In the genomic region with DNA sequence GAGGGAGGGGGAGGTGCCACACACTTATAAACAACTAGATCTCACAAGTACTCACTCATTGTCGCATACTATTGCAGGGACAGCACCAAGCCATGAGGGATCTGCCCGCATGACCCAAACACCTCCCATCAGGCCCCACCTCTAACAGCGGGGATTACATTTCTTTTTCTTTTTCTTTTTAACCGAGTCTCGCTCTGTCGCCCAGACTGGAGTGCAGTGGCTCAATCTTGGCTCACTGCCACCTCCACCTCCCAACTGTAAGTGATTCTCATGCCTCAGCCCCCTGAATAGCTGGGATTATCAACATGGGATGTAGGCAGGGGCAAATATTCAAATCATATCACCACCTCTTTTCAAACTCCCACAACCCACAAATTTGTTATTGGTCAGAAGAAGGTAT, we compare ENCODE assay signal across 30 cellular contexts.
A peak's percentile ranks its signal among the peaks of the same experiment; 100 is the strongest.
DNase-seq lines count a peak whose midpoint lies in the region; ATAC-seq, FAIRE-seq and TF ChIP-seq lines count a peak whose summit lies in the region.
"Had no signal": no experiment of that assay in that cellular context is flagged by ENCODE, and none has a peak within 500 bp of the region (broad histone marks: within the 10 kb centered on the region; RNA-seq: fewer than 3 reads in every experiment).

No MANE protein-coding gene starts in this region.

- no peak overlapping the region for H3K27ac Mint-ChIP-seq in activated T-cell treated with anti-CD3 and anti-CD28 coated beads, Interleukin-2, amount 50 U/mL, for 72 hours
- H3K27ac Mint-ChIP-seq in immature natural killer cell = peak overlapping the region in 1 of 6 donors; percentile 49
- H3K27ac Mint-ChIP-seq: activated CD4-positive, alpha-beta T cell treated with anti-CD3 and anti-CD28 coated beads for 36 hours; activated CD8-positive, alpha-beta T cell treated with anti-CD3 and anti-CD28 coated beads for 36 hours; activated naive CD4-positive, alpha-beta T cell treated with anti-CD3 and anti-CD28 coated beads, Interleukin-2, amount 10 ng/mL, durations not matched to agents 7 days and 5 days; activated T-helper 17 cell treated with anti-CD3 and anti-CD28 coated beads, Interleukin-2, amount 50 U/mL, for 72 hours; B cell; CD4-positive, alpha-beta memory T cell had no signal

- DNase-seq in NCI-H524 (lab: John Stamatoyannopoulos, UW) (peak; percentile 35 to 62), NCI-H524 treated with DMSO at 0.1 percent for 48 hours (lab: John Stamatoyannopoulos, UW) (no peak), NCI-H1105 (lab: John Stamatoyannopoulos, UW) (peak; percentile 14), H1 (ENCODE audit: low read depth in 1 of 2, low spot score in 2 of 2) (no peak), retinal pigment epithelial cell (ENCODE audit: low read depth) (peak; percentile 0), GM12891 (ENCODE audit: insufficient read length, low spot score) (no peak), immature natural killer cell (no peak)
- no peak for DNase-seq in activated T-cell treated with anti-CD3 and anti-CD28 coated beads, Interleukin-2, amount 50 U/mL, for 72 hours
- DNase-seq: ACHN; activated CD4-positive, alpha-beta T cell treated with anti-CD3 and anti-CD28 coated beads for 36 hours; activated CD8-positive, alpha-beta T cell treated with anti-CD3 and anti-CD28 coated beads for 36 hours; activated naive CD4-positive, alpha-beta T cell treated with anti-CD3 and anti-CD28 coated beads, Interleukin-2, amount 10 ng/mL, durations not matched to agents 7 days and 5 days; adrenal gland; body of pancreas; CD4-positive, alpha-beta memory T cell; HCEC 1CT; left lung; mesenchymal stem cell; NCI-H187 treated with DMSO at 0.1 percent for 48 hours; NCI-H510A; nucleus accumbens; Peyer's patch; psoas muscle; SHP77; stimulated activated CD4-positive, alpha-beta T cell treated with anti-CD3 and anti-CD28 coated beads, Interleukin-15, amount 100 ng/mL, for 24 hours; stimulated activated CD4-positive, alpha-beta T cell treated with anti-CD3 and anti-CD28 coated beads, Interleukin-4, amount 100 ng/mL, for 4 hours; transverse colon had no signal

- no peak overlapping the region for H3K56ac ChIP-seq in H1 (replicated peaks; ENCODE audit: insufficient read length, low read depth, low read length)

- H3K4me1 ChIP-seq in H1 (replicated peaks in 1 of 4; ENCODE audit: control insufficient read depth in 3 of 4, insufficient read depth in 4 of 4, low read length in 3 of 4) = peaks cover 0 to 4% (median 2%) of the 10 kb centered on the region in 4 experiments; a peak in 3 of 7 replicates
- H3K4me1 ChIP-seq: adrenal gland, body of pancreas, left lung, Peyer's patch, psoas muscle, transverse colon had no signal

- no peak overlapping the region for H3K18ac ChIP-seq in H1 (ENCODE audit: extremely low read depth, low read length)

- no peaks in the 10 kb centered on the region for H3K36me3 ChIP-seq in H1 (ENCODE audit: control insufficient read depth in 2 of 4, insufficient read depth in 4 of 4, low read length in 3 of 4)
- H3K36me3 ChIP-seq: adrenal gland, left lung, Peyer's patch, transverse colon had no signal

- no peak overlapping the region for H2AK5ac ChIP-seq in H1 (ENCODE audit: low read depth, low read length)

- no peak overlapping the region for H4K5ac ChIP-seq in H1 (ENCODE audit: insufficient read length, low read depth, low read length)

- FAIRE-seq in H1 (lab: Jason Lieb, UNC) (no peak), GM12891 (lab: Jason Lieb, UNC) (no peak)

- H2BK15ac ChIP-seq in H1 (ENCODE audit: low read length) = no peak overlapping the region

- H3K9me3 ChIP-seq in H1 (ENCODE audit: insufficient read depth in 2 of 2, low read depth in 1 of 2, low read length in 1 of 2) = no peaks in the 10 kb centered on the region
- H3K9me3 ChIP-seq: adrenal gland, body of pancreas, left lung, Peyer's patch, psoas muscle, transverse colon had no signal

- H3K23me2 ChIP-seq in H1 (ENCODE audit: low read depth, low read length) = no peaks in the 10 kb centered on the region

- 0 out of 2 replicates have a peak overlapping the region, but pooled peaks have one; percentile 34 for H2BK20ac ChIP-seq in H1 (ENCODE audit: low read length)

- POLR2A ChIA-PET in H1 (lab: Charles Lee; ENCODE audit: partially characterized antibody) = interaction anchor here (0.6 kb wide), 1 partner anchor 185 kb away, joined by 3 read pairs; no protein-coding TSS in a partner anchor

- no peak for TF ChIP-seq EP300 in H1 (IDR thresholded peaks at IDR 0.05; ENCODE audit: borderline replicate concordance in 1 of 2, low read depth in 2 of 2, low read length in 2 of 2)

- no peaks in the 10 kb centered on the region for H3K79me1 ChIP-seq in H1 (ENCODE audit: low read depth, low read length)

- H3K4me3 Mint-ChIP-seq in activated T-cell treated with anti-CD3 and anti-CD28 coated beads, Interleukin-2, amount 50 U/mL, for 72 hours = no peak overlapping the region
- H3K4me3 Mint-ChIP-seq in immature natural killer cell = no peak overlapping the region
- H3K4me3 Mint-ChIP-seq: activated CD4-positive, alpha-beta T cell treated with anti-CD3 and anti-CD28 coated beads for 36 hours; activated CD8-positive, alpha-beta T cell treated with anti-CD3 and anti-CD28 coated beads for 36 hours; activated naive CD4-positive, alpha-beta T cell treated with anti-CD3 and anti-CD28 coated beads, Interleukin-2, amount 10 ng/mL, durations not matched to agents 7 days and 5 days; activated T-helper 17 cell treated with anti-CD3 and anti-CD28 coated beads, Interleukin-2, amount 50 U/mL, for 72 hours; B cell; CD4-positive, alpha-beta memory T cell; central memory CD8-positive, alpha-beta T cell had no signal

- H4K91ac ChIP-seq in H1 (replicated peaks; ENCODE audit: insufficient read length, low read length) = no peak overlapping the region

- TF ChIP-seq RAD21 in H1 (IDR thresholded peaks at IDR 0.05 in 1 of 2, conservative IDR thresholded peaks at IDR 0.05 in 1 of 2; ENCODE audit: low read depth in 2 of 2, low read length in 2 of 2) = no peak

- peaks cover 0 to 1% of the 10 kb centered on the region in 2 donors for H3K9me3 Mint-ChIP-seq in activated T-cell treated with anti-CD3 and anti-CD28 coated beads, Interleukin-2, amount 50 U/mL, for 72 hours
- H3K9me3 Mint-ChIP-seq in immature natural killer cell = no peaks in the 10 kb centered on the region
- H3K9me3 Mint-ChIP-seq: activated CD8-positive, alpha-beta T cell treated with anti-CD3 and anti-CD28 coated beads for 36 hours; activated naive CD4-positive, alpha-beta T cell treated with anti-CD3 and anti-CD28 coated beads, Interleukin-2, amount 10 ng/mL, durations not matched to agents 7 days and 5 days; activated T-helper 17 cell treated with anti-CD3 and anti-CD28 coated beads, Interleukin-2, amount 50 U/mL, for 72 hours; CD4-positive, alpha-beta memory T cell; central memory CD8-positive, alpha-beta T cell had no signal

- TF ChIP-seq POLR2A in H1 (IDR thresholded peaks at IDR 0.05; ENCODE audit: control extremely low read depth in 1 of 2, low read depth in 2 of 2, low read length in 2 of 2) (no peak), GM12891 (IDR thresholded peaks at IDR 0.05; ENCODE audit: low read depth, low read length) (no peak)

- no peaks in the 10 kb centered on the region for H3K36me3 Mint-ChIP-seq in activated T-cell treated with anti-CD3 and anti-CD28 coated beads, Interleukin-2, amount 50 U/mL, for 72 hours (ENCODE audit: insufficient read depth in 2 of 2)
- H3K36me3 Mint-ChIP-seq in immature natural killer cell = peaks cover 0 to 11% (median 7%) of the 10 kb centered on the region in 3 donors
- H3K36me3 Mint-ChIP-seq: activated naive CD4-positive, alpha-beta T cell treated with anti-CD3 and anti-CD28 coated beads, Interleukin-2, amount 10 ng/mL, durations not matched to agents 7 days and 5 days had no signal

- H3K4ac ChIP-seq in H1 (replicated peaks; ENCODE audit: insufficient read length, low read depth, low read length) = no peak overlapping the region

- H3K27me3 ChIP-seq in H1 (replicated peaks in 1 of 4; ENCODE audit: control insufficient read depth in 3 of 4, extremely low read depth in 1 of 4, insufficient read depth in 3 of 4, low read length in 3 of 4) = no peaks in the 10 kb centered on the region; a peak in 2 of 7 replicates
- H3K27me3 ChIP-seq: adrenal gland, body of pancreas, left lung, Peyer's patch, transverse colon had no signal

- no peak overlapping the region for H2BK5ac ChIP-seq in H1 (ENCODE audit: low read depth, low read length)

- CTCF ChIA-PET in H1 (lab: Charles Lee; ENCODE audit: partially characterized antibody) = interaction anchor here (0.8 to 1.6 kb wide), 4 partner anchors 10 to 392 kb away, joined by 3 to 4 read pairs (median 3); no protein-coding TSS in a partner anchor

- H3K14ac ChIP-seq in H1 (ENCODE audit: insufficient read length) = no peak overlapping the region

- H3K27me3 Mint-ChIP-seq in activated T-cell treated with anti-CD3 and anti-CD28 coated beads, Interleukin-2, amount 50 U/mL, for 72 hours (ENCODE audit: low read depth) = no peaks in the 10 kb centered on the region
- no peaks in the 10 kb centered on the region for H3K27me3 Mint-ChIP-seq in immature natural killer cell (ENCODE audit: low read depth in 3 of 3)
- H3K27me3 Mint-ChIP-seq: activated CD8-positive, alpha-beta T cell treated with anti-CD3 and anti-CD28 coated beads for 36 hours; activated naive CD4-positive, alpha-beta T cell treated with anti-CD3 and anti-CD28 coated beads, Interleukin-2, amount 10 ng/mL, durations not matched to agents 7 days and 5 days; activated T-helper 17 cell treated with anti-CD3 and anti-CD28 coated beads, Interleukin-2, amount 50 U/mL, for 72 hours; B cell; CD4-positive, alpha-beta memory T cell; central memory CD8-positive, alpha-beta T cell had no signal

- H2AFZ ChIP-seq in H1 (ENCODE audit: low read length) = no peak overlapping the region

- TF ChIP-seq CTCF in H1 (IDR thresholded peaks at IDR 0.05; ENCODE audit: control extremely low read depth in 1 of 3, insufficient read depth in 1 of 3, low read depth in 1 of 3, low read length in 3 of 3) (no peak), retinal pigment epithelial cell (conservative IDR thresholded peaks at IDR 0.05; ENCODE audit: low read depth, low read length) (no peak)

- no peaks in the 10 kb centered on the region for H3K4me1 Mint-ChIP-seq in activated T-cell treated with anti-CD3 and anti-CD28 coated beads, Interleukin-2, amount 50 U/mL, for 72 hours (ENCODE audit: low read depth)
- H3K4me1 Mint-ChIP-seq in immature natural killer cell = peaks cover 0 to 2% of the 10 kb centered on the region in 2 donors
- H3K4me1 Mint-ChIP-seq: activated CD4-positive, alpha-beta T cell treated with anti-CD3 and anti-CD28 coated beads for 36 hours; activated naive CD4-positive, alpha-beta T cell treated with anti-CD3 and anti-CD28 coated beads, Interleukin-2, amount 10 ng/mL, durations not matched to agents 7 days and 5 days; activated T-helper 17 cell treated with anti-CD3 and anti-CD28 coated beads, Interleukin-2, amount 50 U/mL, for 72 hours; B cell; CD4-positive, alpha-beta memory T cell; central memory CD8-positive, alpha-beta T cell had no signal

- WGBS in H1 (ENCODE audit: extremely low coverage in 1 of 2, insufficient coverage in 1 of 2, insufficient read length in 1 of 2, insufficient replicate concordance in 2 of 2, low coverage in 1 of 2, low lambda C conversion rate in 2 of 2, missing lambda C conversion rate in 1 of 2), 2 experiments = 87% methylated on average over 6 of the region's 6 CpGs; no CpG with 5 or more reads in 1 of the 2 experiments

- H2BK12ac ChIP-seq in H1 (ENCODE audit: low read depth, low read length) = no peak overlapping the region

- no peak overlapping the region for H3K23ac ChIP-seq in H1 (ENCODE audit: insufficient read length)

- no peak overlapping the region for H4K8ac ChIP-seq in H1 (ENCODE audit: extremely low read depth, insufficient read depth, low read length)

- H4K20me1 ChIP-seq in H1 (replicated peaks in 1 of 2; ENCODE audit: control insufficient read depth in 1 of 2, insufficient read depth in 2 of 2, low read length in 2 of 2) = no peaks in the 10 kb centered on the region

- H2BK120ac ChIP-seq in H1 (replicated peaks; ENCODE audit: low read depth, low read length) = no peak overlapping the region

- ATAC-seq in activated T-cell treated with anti-CD3 and anti-CD28 coated beads, Interleukin-2, amount 50 U/mL, for 72 hours (replicated peaks in 1 of 2) = no peak
- ATAC-seq: activated CD4-positive, alpha-beta T cell treated with anti-CD3 and anti-CD28 coated beads for 36 hours; activated CD8-positive, alpha-beta T cell treated with anti-CD3 and anti-CD28 coated beads for 36 hours; activated T-helper 17 cell treated with anti-CD3 and anti-CD28 coated beads, Interleukin-2, amount 50 U/mL, for 72 hours; body of pancreas; left lung; psoas muscle had no signal

- H3K4me3 ChIP-seq in H1 (ENCODE audit: extremely low read depth in 1 of 4, insufficient read depth in 2 of 4, low read depth in 3 of 4, low read length in 4 of 4) = no peak overlapping the region
- H3K4me3 ChIP-seq in retinal pigment epithelial cell (ENCODE audit: low read length) = no peak overlapping the region
- H3K4me3 ChIP-seq: adrenal gland, body of pancreas, left lung, Peyer's patch, psoas muscle, transverse colon had no signal

- H3K27ac ChIP-seq in H1 (ENCODE audit: low read depth, low read length) = no peak overlapping the region
- H3K27ac ChIP-seq: adrenal gland, body of pancreas, left lung, Peyer's patch, psoas muscle, transverse colon had no signal

- H3K79me2 ChIP-seq in H1 (ENCODE audit: control insufficient read depth in 1 of 2, insufficient read depth in 2 of 2, low read length in 2 of 2) = no peaks in the 10 kb centered on the region

- H3K9ac ChIP-seq in H1 (replicated peaks in 1 of 4; ENCODE audit: extremely low read depth in 1 of 4, low read depth in 3 of 4, low read length in 3 of 4) = no peak overlapping the region

- no peak overlapping the region for H3K4me2 ChIP-seq in H1 (ENCODE audit: insufficient read depth in 1 of 2, low read depth in 2 of 2, low read length in 2 of 2)

Comparison
In these comparisons a context has a peak if more than half of its experiments do, and no peak if none do; other contexts are left out.
1. DNase-seq: peak in NCI-H524 (2 of 2), NCI-H1105 (single experiment) and retinal pigment epithelial cell (single experiment); none in NCI-H524 treated with DMSO at 0.1 percent for 48 hours (single experiment), H1 (0 of 2), GM12891 (single experiment), activated T-cell treated with anti-CD3 and anti-CD28 coated beads, Interleukin-2, amount 50 U/mL, for 72 hours (0 of 2) and immature natural killer cell (0 of 3).